In the genomic region with DNA sequence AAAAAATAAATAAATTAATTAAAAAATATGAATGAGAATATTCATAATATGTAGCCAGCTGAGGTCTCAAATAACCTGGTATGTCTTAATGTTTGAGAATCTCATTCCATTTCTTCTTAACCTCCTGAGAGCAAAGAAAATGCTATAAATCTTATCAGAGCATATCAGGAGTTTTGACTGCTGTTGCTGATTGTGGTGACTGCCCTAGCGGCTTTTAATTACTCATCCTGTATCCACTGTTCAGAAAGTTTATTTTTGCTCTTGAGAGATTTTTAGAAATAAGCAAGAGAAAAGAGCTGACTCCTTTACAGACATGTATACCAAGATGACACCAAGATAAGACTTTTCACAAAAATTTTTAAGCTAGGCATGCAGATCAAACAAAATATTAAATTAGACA, we compare ENCODE assay signal across 17 cellular contexts.
DNase-seq lines count a peak whose midpoint lies in the region; ATAC-seq and TF ChIP-seq lines count a peak whose summit lies in the region.
"Had no signal": no experiment of that assay in that cellular context is flagged by ENCODE, and none has a peak within 500 bp of the region (broad histone marks: within the 10 kb centered on the region; RNA-seq: fewer than 3 reads in every experiment).

No MANE protein-coding gene starts in this region.

- DNase-seq in EH (ENCODE audit: low read depth), result peak; percentile 58
- DNase-seq in NCI-H226, result peak; percentile 67
- DNase-seq in endodermal cell, result no peak
- no peak for DNase-seq in natural killer cell
- DNase-seq in hepatic stellate cell (ENCODE audit: low spot score), result no peak
- no peak for DNase-seq in tibial nerve (ENCODE audit: low spot score in 2 of 2)
- DNase-seq: Caco-2; CD4-positive, CD25-positive, alpha-beta regulatory T cell; CD8-positive, alpha-beta T cell; DMS153; GF-D8; H9 had no signal

- H3K9ac ChIP-seq in endodermal cell (ENCODE audit: extremely low read depth, low read length, poor library complexity, severe bottlenecking), result no peak overlapping the region
- H3K9ac ChIP-seq: BLaER1 had no signal

- intact Hi-C loops in natural killer cell (cut with micrococcal nuclease), result no loop called here

- H3K36me3 Mint-ChIP-seq in endodermal cell (ENCODE audit: low read depth) (no peaks in the 10 kb centered on the region), natural killer cell (peaks cover 6% of the 10 kb centered on the region)
- H3K36me3 Mint-ChIP-seq: CD4-positive, CD25-positive, alpha-beta regulatory T cell had no signal

- H3K4me1 ChIP-seq in endodermal cell (ENCODE audit: control insufficient read depth, insufficient read depth, low read length) (no peaks in the 10 kb centered on the region), tibial nerve (no peaks in the 10 kb centered on the region)
- H3K4me1 ChIP-seq: BLaER1, Caco-2 had no signal

- H3K9me3 ChIP-seq in endodermal cell (ENCODE audit: control insufficient read depth, low read length) (peaks cover 16% of the 10 kb centered on the region), tibial nerve (peaks cover 0 to 16% (median 0%) of the 10 kb centered on the region in 4 donors)

- TF ChIP-seq EP300 in tibial nerve (IDR thresholded peaks at IDR 0.05), result no peak

- H3K27me3 ChIP-seq in endodermal cell (ENCODE audit: control insufficient read depth, insufficient read depth, low read length, poor library complexity, severe bottlenecking), result no peaks in the 10 kb centered on the region
- H3K27me3 ChIP-seq in tibial nerve, result no peaks in the 10 kb centered on the region
- H3K27me3 ChIP-seq: BLaER1 had no signal

- 100% methylated on average over 1 of the region's 1 CpG; no CpG with 5 or more reads in 1 of the 2 experiments for WGBS in endodermal cell (ENCODE audit: insufficient coverage in 1 of 2, insufficient read length in 1 of 2), 2 experiments
- WGBS in tibial nerve, 2 donors, result 93 to 100% methylated on average over 1 of the region's 1 CpG

- no peak overlapping the region for H3K27ac Mint-ChIP-seq in endodermal cell
- no peak overlapping the region for H3K27ac Mint-ChIP-seq in natural killer cell
- H3K27ac Mint-ChIP-seq: B cell; CD4-positive, CD25-positive, alpha-beta regulatory T cell; CD8-positive, alpha-beta T cell; GM23338; H9 had no signal

- H3K9me3 Mint-ChIP-seq in endodermal cell, result peaks cover 23% of the 10 kb centered on the region
- H3K9me3 Mint-ChIP-seq in natural killer cell, result peaks cover 2 to 8% of the 10 kb centered on the region in 2 donors

- TF ChIP-seq CTCF in endodermal cell (conservative IDR thresholded peaks at IDR 0.05) (no peak), natural killer cell (IDR thresholded peaks at IDR 0.05) (no peak), tibial nerve (IDR thresholded peaks at IDR 0.05) (no peak)

- H3K4me3 ChIP-seq in endodermal cell (ENCODE audit: low read length), result peak overlapping the region; percentile 30
- H3K4me3 ChIP-seq in tibial nerve, result no peak overlapping the region
- H3K4me3 ChIP-seq: BLaER1, GM23338 had no signal

- H3K4me3 Mint-ChIP-seq in endodermal cell (no peak overlapping the region), natural killer cell (no peak overlapping the region)
- H3K4me3 Mint-ChIP-seq: B cell; CD4-positive, CD25-positive, alpha-beta regulatory T cell; CD8-positive, alpha-beta T cell; GM23338; H9 had no signal

- no peak for ATAC-seq in natural killer cell
- ATAC-seq: CD8-positive, alpha-beta T cell; GM23338; HCT116 had no signal

- H3K27ac ChIP-seq in endodermal cell (ENCODE audit: low read depth, low read length) (no peak overlapping the region), tibial nerve (no peak overlapping the region)
- H3K27ac ChIP-seq: BLaER1, C4-2B had no signal

- TF ChIP-seq POLR2A in tibial nerve (IDR thresholded peaks at IDR 0.05), result no peak

- H3K27me3 Mint-ChIP-seq in endodermal cell (ENCODE audit: insufficient read depth) (no peaks in the 10 kb centered on the region), natural killer cell (ENCODE audit: low read depth in 2 of 2) (no peaks in the 10 kb centered on the region)
- H3K27me3 Mint-ChIP-seq: B cell; CD4-positive, CD25-positive, alpha-beta regulatory T cell had no signal

- H3K4me1 Mint-ChIP-seq in endodermal cell (peaks cover 7% of the 10 kb centered on the region), natural killer cell (no peaks in the 10 kb centered on the region)

- H3K36me3 ChIP-seq in endodermal cell (ENCODE audit: control insufficient read depth, insufficient read depth, low read length), result no peaks in the 10 kb centered on the region
- no peaks in the 10 kb centered on the region for H3K36me3 ChIP-seq in tibial nerve
- H3K36me3 ChIP-seq: BLaER1 had no signal

Comparison
In these comparisons a context has a peak if more than half of its experiments do, and no peak if none do; other contexts are left out.
1. DNase-seq: peak in EH (single experiment) and NCI-H226 (single experiment); none in endodermal cell (single experiment), natural killer cell (single experiment), hepatic stellate cell (single experiment) and tibial nerve (0 of 2).